ENCODE assay signal across 17 cellular contexts in the genomic region with DNA sequence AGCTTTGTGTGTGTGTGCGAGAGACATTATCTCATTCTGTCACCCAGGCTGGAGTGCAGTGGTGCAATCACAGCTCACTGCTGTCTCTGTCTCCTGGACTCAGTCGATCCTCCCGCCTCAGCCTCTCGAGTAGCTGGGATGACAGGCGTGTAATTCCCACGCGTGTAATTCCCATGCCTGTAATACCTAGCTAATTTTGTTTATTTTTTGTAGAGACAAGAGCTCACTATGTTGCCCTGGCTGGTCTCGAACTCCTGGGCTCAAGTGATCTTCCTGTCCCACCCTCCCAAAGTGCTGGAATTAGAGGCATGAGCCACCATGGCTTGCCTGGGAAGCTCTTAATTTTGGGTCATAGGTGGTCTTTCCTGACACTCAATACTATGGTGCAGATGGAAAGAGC.
DNase-seq lines count a peak whose midpoint lies in the region; FAIRE-seq and TF ChIP-seq lines count a peak whose summit lies in the region.
"Had no signal": no experiment of that assay in that cellular context is flagged by ENCODE, and none has a peak within 500 bp of the region (broad histone marks: within the 10 kb centered on the region; RNA-seq: fewer than 3 reads in every experiment).

No MANE protein-coding gene starts in this region.

- H2BK20ac ChIP-seq in H1 (ENCODE audit: low read length), result 0 out of 2 replicates have a peak overlapping the region, but pooled peaks have one; percentile 53

- H3K9me3 ChIP-seq in H1 (ENCODE audit: insufficient read depth in 2 of 2, low read depth in 1 of 2, low read length in 1 of 2), result peaks cover 3 to 7% of the 10 kb centered on the region in 2 experiments; a peak in 1 of 4 replicates
- H3K9me3 ChIP-seq in spleen, result peaks cover 0 to 11% (median 1%) of the 10 kb centered on the region in 8 donors
- H3K9me3 ChIP-seq in uterus, result no peaks in the 10 kb centered on the region
- no peaks in the 10 kb centered on the region for H3K9me3 ChIP-seq in kidney (ENCODE audit: control insufficient read depth in 1 of 2, low read length in 2 of 2)

- TF ChIP-seq CTCF in H1 (IDR thresholded peaks at IDR 0.05; ENCODE audit: control extremely low read depth in 1 of 3, insufficient read depth in 1 of 3, low read depth in 1 of 3, low read length in 3 of 3) (no peak), spleen (IDR thresholded peaks at IDR 0.05 in 8 of 11, conservative IDR thresholded peaks at IDR 0.05 in 3 of 11) (no peak), uterus (IDR thresholded peaks at IDR 0.05) (no peak), kidney (IDR thresholded peaks at IDR 0.05; ENCODE audit: borderline replicate concordance, extremely low read depth, insufficient read depth) (no peak)

- no peaks in the 10 kb centered on the region for H3K36me3 ChIP-seq in H1 (ENCODE audit: control insufficient read depth in 2 of 4, insufficient read depth in 4 of 4, low read length in 3 of 4)
- H3K36me3 ChIP-seq in spleen, result no peaks in the 10 kb centered on the region
- no peaks in the 10 kb centered on the region for H3K36me3 ChIP-seq in uterus
- H3K36me3 ChIP-seq in kidney (ENCODE audit: control insufficient read depth in 1 of 2, insufficient read depth in 2 of 2, low read length in 2 of 2), result no peaks in the 10 kb centered on the region

- H3K9ac ChIP-seq in H1 (replicated peaks in 1 of 4; ENCODE audit: extremely low read depth in 1 of 4, low read depth in 3 of 4, low read length in 3 of 4), result no peak overlapping the region
- H3K9ac ChIP-seq in kidney (ENCODE audit: low read length in 2 of 2), result no peak overlapping the region
- H3K9ac ChIP-seq: GM23248 had no signal

- no peak for DNase-seq in H1 (ENCODE audit: low read depth in 1 of 2, low spot score in 2 of 2)
- DNase-seq in islet precursor cell, result peak; percentile 35
- DNase-seq in spleen, result peak; percentile 38
- no peak for DNase-seq in uterus
- DNase-seq in kidney, result no peak
- no peak for DNase-seq in activated CD4-positive, alpha-beta T cell treated with anti-CD3 and anti-CD28 coated beads, Interleukin-2, amount 10 ng/mL, durations not matched to agents 24 days and 14 days
- DNase-seq: C1 segment of cervical spinal cord; Calu3; CD4-positive, alpha-beta memory T cell; COR-L47; DMS53; DMS79 treated with DMSO at 0.1 percent for 48 hours; GF-D8; GM23248; H9 had no signal

- H2BK120ac ChIP-seq in H1 (replicated peaks; ENCODE audit: low read depth, low read length), result no peak overlapping the region

- no peaks in the 10 kb centered on the region for H3K4me1 Mint-ChIP-seq in activated CD4-positive, alpha-beta T cell treated with anti-CD3 and anti-CD28 coated beads, Interleukin-2, amount 10 ng/mL, durations not matched to agents 24 days and 14 days
- H3K4me1 Mint-ChIP-seq: CD4-positive, alpha-beta memory T cell had no signal

- no peak overlapping the region for H3K56ac ChIP-seq in H1 (replicated peaks; ENCODE audit: insufficient read length, low read depth, low read length)

- H3K36me3 Mint-ChIP-seq in activated CD4-positive, alpha-beta T cell treated with anti-CD3 and anti-CD28 coated beads, Interleukin-2, amount 10 ng/mL, durations not matched to agents 24 days and 14 days (ENCODE audit: low read depth), result no peaks in the 10 kb centered on the region
- H3K36me3 Mint-ChIP-seq: CD4-positive, alpha-beta memory T cell had no signal

- TF ChIP-seq POLR2A in H1 (IDR thresholded peaks at IDR 0.05; ENCODE audit: control extremely low read depth in 1 of 2, low read depth in 2 of 2, low read length in 2 of 2), result no peak
- TF ChIP-seq POLR2A in spleen (IDR thresholded peaks at IDR 0.05), result no peak
- TF ChIP-seq POLR2A in uterus (IDR thresholded peaks at IDR 0.05), result no peak

- H4K5ac ChIP-seq in H1 (ENCODE audit: insufficient read length, low read depth, low read length), result no peak overlapping the region

- no peaks in the 10 kb centered on the region for H3K9me3 Mint-ChIP-seq in activated CD4-positive, alpha-beta T cell treated with anti-CD3 and anti-CD28 coated beads, Interleukin-2, amount 10 ng/mL, durations not matched to agents 24 days and 14 days

- H3K27ac ChIP-seq in H1 (ENCODE audit: low read depth, low read length) (no peak overlapping the region), spleen (no peak overlapping the region), uterus (no peak overlapping the region), kidney (ENCODE audit: low read depth in 2 of 2, low read length in 2 of 2) (no peak overlapping the region)
- H3K27ac ChIP-seq: GM23248 had no signal

- H3K27me3 Mint-ChIP-seq in activated CD4-positive, alpha-beta T cell treated with anti-CD3 and anti-CD28 coated beads, Interleukin-2, amount 10 ng/mL, durations not matched to agents 24 days and 14 days, result peaks cover 2% of the 10 kb centered on the region

- TF ChIP-seq EP300 in H1 (IDR thresholded peaks at IDR 0.05; ENCODE audit: borderline replicate concordance in 1 of 2, low read depth in 2 of 2, low read length in 2 of 2), result no peak

- H3K14ac ChIP-seq in H1 (ENCODE audit: insufficient read length), result no peak overlapping the region

- no peak overlapping the region for H3K4me3 ChIP-seq in H1 (ENCODE audit: extremely low read depth in 1 of 4, insufficient read depth in 2 of 4, low read depth in 3 of 4, low read length in 4 of 4)
- H3K4me3 ChIP-seq in spleen, result no peak overlapping the region
- no peak overlapping the region for H3K4me3 ChIP-seq in uterus
- no peak overlapping the region for H3K4me3 ChIP-seq in kidney (ENCODE audit: low read length in 2 of 2)
- H3K4me3 ChIP-seq: GM23248 had no signal

- no peak for TF ChIP-seq RAD21 in H1 (IDR thresholded peaks at IDR 0.05 in 1 of 2, conservative IDR thresholded peaks at IDR 0.05 in 1 of 2; ENCODE audit: low read depth in 2 of 2, low read length in 2 of 2)

- H3K27ac Mint-ChIP-seq in activated CD4-positive, alpha-beta T cell treated with anti-CD3 and anti-CD28 coated beads, Interleukin-2, amount 10 ng/mL, durations not matched to agents 24 days and 14 days, result no peak overlapping the region
- H3K27ac Mint-ChIP-seq: CD4-positive, alpha-beta memory T cell had no signal

- H3K27me3 ChIP-seq in H1 (replicated peaks in 1 of 4; ENCODE audit: control insufficient read depth in 3 of 4, extremely low read depth in 1 of 4, insufficient read depth in 3 of 4, low read length in 3 of 4) (no peaks in the 10 kb centered on the region; a peak in 1 of 7 replicates), spleen (replicated peaks in 1 of 7) (peaks cover 0 to 22% (median 0%) of the 10 kb centered on the region in 7 donors), uterus (no peaks in the 10 kb centered on the region)

- H3K79me1 ChIP-seq in H1 (ENCODE audit: low read depth, low read length), result no peaks in the 10 kb centered on the region

- 88% methylated on average over 8 of the region's 8 CpGs; no CpG with 5 or more reads in 1 of the 2 experiments for WGBS in H1 (ENCODE audit: extremely low coverage in 1 of 2, insufficient coverage in 1 of 2, insufficient read length in 1 of 2, insufficient replicate concordance in 2 of 2, low coverage in 1 of 2, low lambda C conversion rate in 2 of 2, missing lambda C conversion rate in 1 of 2), 2 experiments
- 81 to 94% (median 90%) methylated on average over 8 of the region's 8 CpGs for WGBS in spleen, 5 donors

- FAIRE-seq in H1 (lab: Jason Lieb, UNC) (no peak), kidney (lab: Jason Lieb, UNC) (no peak)
- FAIRE-seq: GM12891, GM18507 had no signal

- H3K4me1 ChIP-seq in H1 (replicated peaks in 1 of 4; ENCODE audit: control insufficient read depth in 3 of 4, insufficient read depth in 4 of 4, low read length in 3 of 4) (peaks cover 0 to 9% (median 0%) of the 10 kb centered on the region in 4 experiments; a peak in 4 of 7 replicates), spleen (no peaks in the 10 kb centered on the region), uterus (peaks cover 0 to 5% of the 10 kb centered on the region in 2 donors), kidney (ENCODE audit: control insufficient read depth in 1 of 2, insufficient read depth in 1 of 2, low read depth in 1 of 2, low read length in 2 of 2) (no peaks in the 10 kb centered on the region)

- H3K4me2 ChIP-seq in H1 (ENCODE audit: insufficient read depth in 1 of 2, low read depth in 2 of 2, low read length in 2 of 2), result no peak overlapping the region

- no peak overlapping the region for H2AFZ ChIP-seq in H1 (ENCODE audit: low read length)
- H2AFZ ChIP-seq: GM23248 had no signal

- CTCF ChIA-PET in H1 (lab: Charles Lee; ENCODE audit: partially characterized antibody), result interaction anchor here (0.6 to 6.0 kb wide), 8 partner anchors 9 to 326 kb away, joined by 3 to 42 read pairs (median 4); no protein-coding TSS in a partner anchor

- no peaks in the 10 kb centered on the region for H4K20me1 ChIP-seq in H1 (replicated peaks in 1 of 2; ENCODE audit: control insufficient read depth in 1 of 2, insufficient read depth in 2 of 2, low read length in 2 of 2)

- no peak overlapping the region; the same call in 1 of the 2 replicates for H2BK12ac ChIP-seq in H1 (ENCODE audit: low read depth, low read length)

- H2AK5ac ChIP-seq in H1 (ENCODE audit: low read depth, low read length), result no peak overlapping the region

- no peaks in the 10 kb centered on the region for H3K79me2 ChIP-seq in H1 (ENCODE audit: control insufficient read depth in 1 of 2, insufficient read depth in 2 of 2, low read length in 2 of 2)

- POLR2A ChIA-PET in H1 (lab: Charles Lee; ENCODE audit: partially characterized antibody), result interaction anchor here (0.9 to 1.7 kb wide), 3 partner anchors 9 to 266 kb away, joined by 3 read pairs; no protein-coding TSS in a partner anchor

- no peak overlapping the region for H4K8ac ChIP-seq in H1 (ENCODE audit: extremely low read depth, insufficient read depth, low read length)

- no peak overlapping the region for H2BK15ac ChIP-seq in H1 (ENCODE audit: low read length)

- no peak overlapping the region for H3K18ac ChIP-seq in H1 (ENCODE audit: extremely low read depth, low read length)

- no peak overlapping the region for H3K4me3 Mint-ChIP-seq in activated CD4-positive, alpha-beta T cell treated with anti-CD3 and anti-CD28 coated beads, Interleukin-2, amount 10 ng/mL, durations not matched to agents 24 days and 14 days
- H3K4me3 Mint-ChIP-seq: CD4-positive, alpha-beta memory T cell; H9 had no signal

- no peak overlapping the region for H2BK5ac ChIP-seq in H1 (ENCODE audit: low read depth, low read length)

- no peak overlapping the region for H4K91ac ChIP-seq in H1 (replicated peaks; ENCODE audit: insufficient read length, low read length)

- H3K23me2 ChIP-seq in H1 (ENCODE audit: low read depth, low read length), result no peaks in the 10 kb centered on the region

- intact Hi-C loops in spleen (cut with DNase I; ENCODE audit: low total_unique reads) (no loop called here), uterus (cut with DNase I; ENCODE audit: low total_unique reads) (no loop called here), kidney (cut with DNase I) (no loop called here)
- intact Hi-C loops in activated CD4-positive, alpha-beta T cell treated with anti-CD3 and anti-CD28 coated beads, Interleukin-2, amount 10 ng/mL, durations not matched to agents 24 days and 14 days (cut with micrococcal nuclease), result no loop called here

- H3K4ac ChIP-seq in H1 (replicated peaks; ENCODE audit: insufficient read length, low read depth, low read length), result no peak overlapping the region

- H3K23ac ChIP-seq in H1 (ENCODE audit: insufficient read length), result no peak overlapping the region

TF ChIP-seq in H1, 55 proteins besides CTCF, POLR2A, EP300 and RAD21 (continues in another document):
- TF ChIP-seq BACH1 (IDR thresholded peaks at IDR 0.05; ENCODE audit: low read length) (no peak), EGR1 (IDR thresholded peaks at IDR 0.05; ENCODE audit: borderline replicate concordance, low read depth, low read length) (no peak)

Comparison
In these comparisons a context has a peak if more than half of its experiments do, and no peak if none do; other contexts are left out.
1. DNase-seq: peak in islet precursor cell (single experiment) and spleen (single experiment); none in H1 (0 of 2), uterus (0 of 2), kidney (single experiment) and activated CD4-positive, alpha-beta T cell treated with anti-CD3 and anti-CD28 coated beads, Interleukin-2, amount 10 ng/mL, durations not matched to agents 24 days and 14 days (single experiment).